10 cellular contexts compared by ENCODE assay signal in genomic region chr1:204079608-204079999, GRCh38. TPM values are rescaled to one million over a fixed set of nuclear protein-coding genes. Genes with fewer than 3 reads are reported as not detected.
DNase-seq lines count a peak whose midpoint lies in the region; FAIRE-seq and TF ChIP-seq lines count a peak whose summit lies in the region.
"Had no signal": no experiment of that assay in that cellular context is flagged by ENCODE, and none has a peak within 500 bp of the region (broad histone marks: within the 10 kb centered on the region; RNA-seq: fewer than 3 reads in every experiment).

No MANE protein-coding gene starts in this region.

- CTCF ChIA-PET in activated naive CD4-positive, alpha-beta T cell treated with anti-CD3 and anti-CD28 coated beads for 36 hours (lab: Charles Lee): no interaction called here

- peaks cover 11% of the 10 kb centered on the region; the same call in 1 of the 2 replicates for H3K27me3 ChIP-seq in HUES6 (ENCODE audit: control insufficient read depth, insufficient read depth, low read length)
- no peaks in the 10 kb centered on the region for H3K27me3 ChIP-seq in keratinocyte (ENCODE audit: control insufficient read depth, extremely low read depth, insufficient read depth, low read length)
- H3K27me3 ChIP-seq in subcutaneous abdominal adipose tissue (ENCODE audit: control insufficient read depth in 5 of 5, insufficient read depth in 4 of 5, low read length in 5 of 5): no peaks in the 10 kb centered on the region

- peaks cover 92% of the 10 kb centered on the region for H3K4me1 ChIP-seq in HUES6 (ENCODE audit: control insufficient read depth, insufficient read depth, low read length)
- H3K4me1 ChIP-seq in keratinocyte (ENCODE audit: control insufficient read depth, extremely low read depth, insufficient read depth, low read length): peaks cover 22% of the 10 kb centered on the region
- H3K4me1 ChIP-seq in subcutaneous abdominal adipose tissue (ENCODE audit: control insufficient read depth in 5 of 5, insufficient read depth in 5 of 5, low read length in 5 of 5): peaks cover 7 to 83% (median 64%) of the 10 kb centered on the region in 5 donors

- dilution Hi-C loops in keratinocyte (cut with MboI; ENCODE audit: extremely low pct_ligation_motif_present, low sequenced_read_pairs): no loop called here

- H3K9me3 ChIP-seq in HUES6 (ENCODE audit: control insufficient read depth, insufficient read depth, low read depth, low read length) (no peaks in the 10 kb centered on the region), keratinocyte (ENCODE audit: control insufficient read depth, low read depth, low read length) (no peaks in the 10 kb centered on the region), subcutaneous abdominal adipose tissue (ENCODE audit: control insufficient read depth in 5 of 5, low read length in 5 of 5) (no peaks in the 10 kb centered on the region)
- H3K9me3 ChIP-seq: neutrophil had no signal

- peaks cover 31% of the 10 kb centered on the region for H3K27me3 Mint-ChIP-seq in activated naive CD4-positive, alpha-beta T cell treated with anti-CD3 and anti-CD28 coated beads for 36 hours (ENCODE audit: low read depth)

- H3K4me3 Mint-ChIP-seq in activated naive CD4-positive, alpha-beta T cell treated with anti-CD3 and anti-CD28 coated beads for 36 hours: no peak overlapping the region
- H3K4me3 Mint-ChIP-seq: T-helper 1 cell treated with Interleukin-12 subunit alpha and Interleukin-12 subunit beta and Interleukin-4 antibody, amounts not matched to agents 30 μg/mL and 1 μg/mL, for 36 hours had no signal

- peak overlapping the region; percentile 87 for H3K4me2 ChIP-seq in keratinocyte (ENCODE audit: control insufficient read depth, extremely low read depth, insufficient read depth, low read depth, low read length)

- no peaks in the 10 kb centered on the region for H4K20me1 ChIP-seq in keratinocyte (ENCODE audit: control insufficient read depth, extremely low read depth, insufficient read depth, low read length)

- H3K4me3 ChIP-seq in HUES6 (ENCODE audit: low read depth, low read length): peak overlapping the region; percentile 45
- H3K4me3 ChIP-seq in keratinocyte (ENCODE audit: control insufficient read depth in 2 of 3, extremely low read depth in 1 of 3, insufficient read depth in 2 of 3, low read depth in 1 of 3, low read length in 3 of 3): peak overlapping the region in 1 of 3 experiments; percentile 23
- H3K4me3 ChIP-seq in subcutaneous abdominal adipose tissue (ENCODE audit: low read depth in 1 of 5, low read length in 5 of 5): peak overlapping the region in 1 of 5 donors; percentile 12

- FAIRE-seq in keratinocyte (lab: Jason Lieb, UNC): no peak

- H3K9ac ChIP-seq in HUES6 (ENCODE audit: low read length) (peak overlapping the region; percentile 56), keratinocyte (ENCODE audit: control insufficient read depth, extremely low read depth, insufficient read depth, low read length) (no peak overlapping the region), subcutaneous abdominal adipose tissue (ENCODE audit: low read length in 5 of 5) (peak overlapping the region in 1 of 5 donors; percentile 16)

- H3K36me3 Mint-ChIP-seq in activated naive CD4-positive, alpha-beta T cell treated with anti-CD3 and anti-CD28 coated beads for 36 hours (ENCODE audit: low read depth): no peaks in the 10 kb centered on the region

- H3K79me2 ChIP-seq in keratinocyte (ENCODE audit: control insufficient read depth, insufficient read depth, low read length): peaks cover 11% of the 10 kb centered on the region

- H3K4me1 Mint-ChIP-seq in activated naive CD4-positive, alpha-beta T cell treated with anti-CD3 and anti-CD28 coated beads for 36 hours (ENCODE audit: low read depth): peaks cover 8% of the 10 kb centered on the region

- H3K27ac ChIP-seq in HUES6 (ENCODE audit: low read depth, low read length) (peak overlapping the region; percentile 71), angular gyrus (ENCODE audit: low read depth, low read length) (peak overlapping the region; percentile 19), keratinocyte (ENCODE audit: control insufficient read depth, insufficient read depth, low read length) (peak overlapping the region; percentile 50), subcutaneous abdominal adipose tissue (ENCODE audit: low read depth, low read length) (peak overlapping the region; percentile 54)
- H3K27ac ChIP-seq: neutrophil had no signal

- DNase-seq in keratinocyte (ENCODE audit: low read depth, low spot score) (no peak), HUDEP-2 (lab: John Stamatoyannopoulos, UW; ENCODE audit: unreplicated experiment in 76 of 76) (no peak), SW480 (ENCODE audit: low spot score) (no peak)
- no peak for DNase-seq in activated naive CD4-positive, alpha-beta T cell treated with anti-CD3 and anti-CD28 coated beads for 36 hours
- DNase-seq: GDM1 had no signal

- H3K36me3 ChIP-seq in HUES6 (ENCODE audit: control insufficient read depth, insufficient read depth, low read length) (no peaks in the 10 kb centered on the region), keratinocyte (ENCODE audit: control insufficient read depth in 2 of 2, extremely low read depth in 1 of 2, insufficient read depth in 2 of 2, low read length in 2 of 2) (no peaks in the 10 kb centered on the region), subcutaneous abdominal adipose tissue (ENCODE audit: control insufficient read depth in 5 of 5, insufficient read depth in 5 of 5, low read length in 5 of 5) (no peaks in the 10 kb centered on the region)
- H3K36me3 ChIP-seq: neutrophil had no signal

- TF ChIP-seq CTCF in keratinocyte (optimal IDR thresholded peaks at IDR 0.05 in 1 of 3, IDR thresholded peaks at IDR 0.05 in 1 of 3, conservative IDR thresholded peaks at IDR 0.05 in 1 of 3; ENCODE audit: extremely low read depth in 1 of 3, insufficient read depth in 2 of 3, low read length in 3 of 3): no peak

- no peak overlapping the region for H3K27ac Mint-ChIP-seq in activated naive CD4-positive, alpha-beta T cell treated with anti-CD3 and anti-CD28 coated beads for 36 hours
- H3K27ac Mint-ChIP-seq: T-helper 1 cell treated with Interleukin-12 subunit alpha and Interleukin-12 subunit beta and Interleukin-4 antibody, amounts not matched to agents 30 μg/mL and 1 μg/mL, for 36 hours had no signal

- H3K9me3 Mint-ChIP-seq in activated naive CD4-positive, alpha-beta T cell treated with anti-CD3 and anti-CD28 coated beads for 36 hours: no peaks in the 10 kb centered on the region
- H3K9me3 Mint-ChIP-seq: T-helper 1 cell treated with Interleukin-12 subunit alpha and Interleukin-12 subunit beta and Interleukin-4 antibody, amounts not matched to agents 30 μg/mL and 1 μg/mL, for 36 hours had no signal

- intact Hi-C loops in activated naive CD4-positive, alpha-beta T cell treated with anti-CD3 and anti-CD28 coated beads for 36 hours (cut with micrococcal nuclease): no loop called here

- no peaks in the 10 kb centered on the region for H3K9me1 ChIP-seq in keratinocyte (ENCODE audit: control insufficient read depth, extremely low read depth, insufficient read depth, low read length)

- no peak overlapping the region for H2AFZ ChIP-seq in keratinocyte (ENCODE audit: control insufficient read depth, low read length)

RNA-seq across cellular contexts. Expression of gene SOX13, which starts 6.7 kb away (rescaled TPM):
- 4.9 to 6.1 TPM (median 5.6 TPM) in 3 replicates for polyA plus RNA-seq in keratinocyte
- polyA plus RNA-seq in keratinocyte (2011; ENCODE audit: low read depth): 1.3 TPM
- polyA plus RNA-seq in keratinocyte (2011; cell fraction: cytosol; rRNA removed): 5.2 and 6.1 TPM in 2 replicates
- polyA plus RNA-seq in keratinocyte (2011; cell fraction: nucleus; rRNA removed): 17.1 and 17.9 TPM in 2 replicates
- 4.7 and 4.9 TPM in 2 replicates for polyA plus RNA-seq in keratinocyte (2012; ENCODE audit: low replicate concordance)
- polyA minus RNA-seq in keratinocyte: 9.3 to 15.0 TPM (median 10.4 TPM) in 3 replicates
- 5.9 TPM for polyA minus RNA-seq in keratinocyte (2011; cell fraction: cytosol; rRNA and poly(A)+ RNA removed)
- polyA minus RNA-seq in keratinocyte (2011; cell fraction: nucleus; rRNA and poly(A)+ RNA removed): 8.1 and 8.7 TPM in 2 replicates
- under 1 TPM; 0.10 to 0.17 TPM for total RNA-seq in activated naive CD4-positive, alpha-beta T cell treated with anti-CD3 and anti-CD28 coated beads for 36 hours

Comparison
In these comparisons a context has a peak if more than half of its experiments do, and no peak if none do; other contexts are left out.
1. H3K27ac ChIP-seq: peak in every context shown above with its lines; median percentile 71 in HUES6; 54 in subcutaneous abdominal adipose tissue; 50 in keratinocyte; 19 in angular gyrus.